Comparison of ENCODE assay signal across 21 cellular contexts in genomic region chr3:24344784-24345439, GRCh38.
DNase-seq lines count a peak whose midpoint lies in the region; ATAC-seq, FAIRE-seq and TF ChIP-seq lines count a peak whose summit lies in the region.
"Had no signal": no experiment of that assay in that cellular context is flagged by ENCODE, and none has a peak within 500 bp of the region (broad histone marks: within the 10 kb centered on the region; RNA-seq: fewer than 3 reads in every experiment).

No MANE protein-coding gene starts in this region.

- no peak for TF ChIP-seq CTCF in neural cell (IDR thresholded peaks at IDR 0.05; ENCODE audit: poor library complexity, severe bottlenecking)
- TF ChIP-seq CTCF in thyroid gland (IDR thresholded peaks at IDR 0.05): no peak
- TF ChIP-seq CTCF in body of pancreas (IDR thresholded peaks at IDR 0.05): no peak
- no peak for TF ChIP-seq CTCF in prostate gland (IDR thresholded peaks at IDR 0.05)

- no peaks in the 10 kb centered on the region for H4K20me1 ChIP-seq in neural cell (ENCODE audit: insufficient read depth)

- TF ChIP-seq POLR2A in thyroid gland (IDR thresholded peaks at IDR 0.05) (no peak), body of pancreas (IDR thresholded peaks at IDR 0.05) (no peak), prostate gland (IDR thresholded peaks at IDR 0.05) (no peak)

- TF ChIP-seq EP300 in neural cell (conservative IDR thresholded peaks at IDR 0.05; ENCODE audit: poor library complexity, severe bottlenecking): peak; percentile 86

- no peak overlapping the region for H3K4me3 ChIP-seq in neural cell (ENCODE audit: low read length)
- H3K4me3 ChIP-seq in thyroid gland (replicated peaks in 1 of 3): no peak overlapping the region
- H3K4me3 ChIP-seq in body of pancreas: no peak overlapping the region
- H3K4me3 ChIP-seq in prostate gland: no peak overlapping the region
- H3K4me3 ChIP-seq: cardiac muscle cell, left ventricle myocardium inferior, upper lobe of left lung had no signal

- no peaks in the 10 kb centered on the region for H3F3A ChIP-seq in neural cell (ENCODE audit: insufficient read depth, low read length, poor library complexity, severe bottlenecking)

- H2AFZ ChIP-seq in neural cell (ENCODE audit: low read depth, low read length): no peak overlapping the region

- no peak for TF ChIP-seq RAD21 in neural cell (conservative IDR thresholded peaks at IDR 0.05)

- ATAC-seq in GM21576 (IDR thresholded peaks at IDR 0.05; ENCODE audit: unreplicated experiment): no peak
- ATAC-seq in body of pancreas: no peak

- no peak overlapping the region for H3K27ac ChIP-seq in neural cell (ENCODE audit: low read length)
- H3K27ac ChIP-seq in thyroid gland: no peak overlapping the region
- no peak overlapping the region for H3K27ac ChIP-seq in body of pancreas
- H3K27ac ChIP-seq in prostate gland: no peak overlapping the region
- H3K27ac ChIP-seq: cardiac muscle cell, dorsolateral prefrontal cortex, left ventricle myocardium inferior, neutrophil, upper lobe of left lung had no signal

- no peak overlapping the region for H3K9ac ChIP-seq in neural cell (ENCODE audit: low read length)

- WGBS in thyroid gland, 2 donors: 67 to 74% methylated on average over 3 of the region's 3 CpGs
- WGBS in body of pancreas, 2 donors: 89 to 94% methylated on average over 3 of the region's 3 CpGs
- 62% methylated on average over 3 of the region's 3 CpGs for WGBS in prostate gland

- H3K36me3 ChIP-seq in neural cell (ENCODE audit: insufficient read depth, low read length) (no peaks in the 10 kb centered on the region), thyroid gland (no peaks in the 10 kb centered on the region), body of pancreas (replicated peaks in 1 of 2; ENCODE audit: insufficient read depth in 1 of 2, low read depth in 2 of 2) (no peaks in the 10 kb centered on the region), prostate gland (no peaks in the 10 kb centered on the region)
- H3K36me3 ChIP-seq: cardiac muscle cell, left ventricle myocardium inferior, neutrophil, upper lobe of left lung had no signal

- no peaks in the 10 kb centered on the region for H3K79me2 ChIP-seq in neural cell (replicated peaks; ENCODE audit: insufficient read depth, low read length)

- peak; percentile 27 for FAIRE-seq in RCC 7860 (lab: Jason Lieb, UNC)

- peak; percentile 27 for DNase-seq in H4 (ENCODE audit: low spot score)
- DNase-seq in RCC 7860 (ENCODE audit: low spot score): no peak
- peak; percentile 88 for DNase-seq in fibroblast of peridontal ligament (ENCODE audit: extremely low read depth)
- DNase-seq in thyroid gland: no peak
- no peak for DNase-seq in body of pancreas
- DNase-seq in prostate gland (ENCODE audit: low spot score): no peak
- DNase-seq: activated CD4-positive, alpha-beta T cell treated with anti-CD3 and anti-CD28 coated beads for 4 hours; activated naive CD8-positive, alpha-beta T cell treated with anti-CD3 and anti-CD28 coated beads, Interleukin-2, amount 10 ng/mL, durations not matched to agents 7 days and 5 days; AML-193; CD8-positive, alpha-beta memory T cell; dorsolateral prefrontal cortex; glutamatergic neuron; left ventricle myocardium inferior; NCI-H526; stimulated activated CD4-positive, alpha-beta T cell treated with anti-CD3 and anti-CD28 coated beads, Interleukin-4, amount 100 ng/mL, for 1 hour; T-helper 1 cell; upper lobe of left lung had no signal

- intact Hi-C loops in thyroid gland (cut with DNase I) (no loop called here), body of pancreas (cut with DNase I) (no loop called here), prostate gland (cut with DNase I) (no loop called here)

- H3K9me2 ChIP-seq in neural cell (ENCODE audit: insufficient read depth, low read length): no peaks in the 10 kb centered on the region

- H3K4me1 ChIP-seq in thyroid gland (peaks cover 3 to 8% of the 10 kb centered on the region in 2 donors), body of pancreas (peaks cover 9% of the 10 kb centered on the region), prostate gland (replicated peaks) (no peaks in the 10 kb centered on the region)

- no peak overlapping the region for H3K4me2 ChIP-seq in neural cell (ENCODE audit: low read length)

- H3K9me3 ChIP-seq in neural cell (ENCODE audit: low read length) (no peaks in the 10 kb centered on the region), thyroid gland (no peaks in the 10 kb centered on the region), body of pancreas (no peaks in the 10 kb centered on the region), prostate gland (no peaks in the 10 kb centered on the region)
- H3K9me3 ChIP-seq: left ventricle myocardium inferior, neutrophil, upper lobe of left lung had no signal

- H3K27me3 ChIP-seq in neural cell (ENCODE audit: insufficient read depth, low read depth, low read length) (no peaks in the 10 kb centered on the region), thyroid gland (no peaks in the 10 kb centered on the region), body of pancreas (no peaks in the 10 kb centered on the region), prostate gland (replicated peaks; ENCODE audit: insufficient read depth) (no peaks in the 10 kb centered on the region)
- H3K27me3 ChIP-seq: cardiac muscle cell, dorsolateral prefrontal cortex, neutrophil, upper lobe of left lung had no signal

TF ChIP-seq in neural cell, 6 proteins besides CTCF, POLR2A, EP300 and RAD21:
- TF ChIP-seq SMC3 (conservative IDR thresholded peaks at IDR 0.05; ENCODE audit: poor library complexity): no peak
- no peak for TF ChIP-seq EZH2 (IDR thresholded peaks at IDR 0.05; ENCODE audit: borderline replicate concordance, insufficient read depth, low read length, poor library complexity, severe bottlenecking)
- peak; percentile 63 for TF ChIP-seq POLR2AphosphoS5 (IDR thresholded peaks at IDR 0.05)
- no peak for TF ChIP-seq TAF1 (IDR thresholded peaks at IDR 0.05; ENCODE audit: low read depth)
- TF ChIP-seq REST (IDR thresholded peaks at IDR 0.05; ENCODE audit: borderline replicate concordance): peak; percentile 70
- no peak for TF ChIP-seq MXI1 (conservative IDR thresholded peaks at IDR 0.05; ENCODE audit: poor library complexity, severe bottlenecking)

Comparison
In these comparisons a context has a peak if more than half of its experiments do, and no peak if none do; other contexts are left out.
1. DNase-seq: peak in H4 (single experiment) and fibroblast of peridontal ligament (single experiment); none in RCC 7860 (single experiment), thyroid gland (0 of 2), body of pancreas (0 of 4) and prostate gland (single experiment).